In the genomic region with DNA sequence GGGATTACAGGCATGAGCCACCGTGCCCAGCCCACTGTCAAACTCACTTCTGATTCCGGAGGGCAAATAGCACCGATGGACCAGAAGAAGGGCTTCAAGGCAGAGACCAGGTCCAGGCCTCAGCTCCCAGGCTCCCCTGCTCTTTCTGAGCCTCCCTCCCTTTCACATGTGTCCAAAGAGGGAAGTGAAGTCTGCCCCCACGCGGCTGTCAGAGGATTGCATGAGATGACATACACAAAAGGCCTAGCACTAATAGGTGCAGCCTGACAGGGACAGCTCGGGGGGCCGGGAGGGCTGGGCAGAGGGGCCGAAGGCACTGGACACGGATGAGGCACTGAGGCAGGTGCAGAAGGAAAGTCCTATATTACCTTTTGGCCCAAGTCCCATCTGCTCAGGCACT, we compare ENCODE assay signal across 8 cellular contexts. TPM values are rescaled to one million over a fixed set of nuclear protein-coding genes. Genes with fewer than 3 reads are reported as not detected.
A peak's percentile ranks its signal among the peaks of the same experiment; 100 is the strongest.
DNase-seq lines count a peak whose midpoint lies in the region; ATAC-seq and TF ChIP-seq lines count a peak whose summit lies in the region.

No MANE protein-coding gene starts in this region.

- DNase-seq in AG10803 (ENCODE audit: low read depth) (peak; percentile 16), RWPE1 (ENCODE audit: low spot score) (peak; percentile 24), fibroblast of villous mesenchyme (ENCODE audit: low read depth) (no peak), upper lobe of right lung (peak; percentile 73)
- no peak for DNase-seq in stimulated activated naive CD4-positive, alpha-beta T cell treated with Interleukin-2 at 50 U/mL for 16 hours (lab: John Stamatoyannopoulos, UW)
- no peak for DNase-seq in natural killer cell treated with Interleukin-12 subunit alpha and Interleukin-12 subunit beta and Interleukin-15 and Interleukin-18, amount 100 ng/mL, for 72 hours (ENCODE audit: low spot score)

- H3K36me3 ChIP-seq in upper lobe of right lung, result peaks cover 12% of the 10 kb centered on the region

- H3K27ac Mint-ChIP-seq in natural killer cell treated with Interleukin-12 subunit alpha and Interleukin-12 subunit beta and Interleukin-15 and Interleukin-18, amount 100 ng/mL, for 72 hours, result no peak overlapping the region

- ATAC-seq in GM18868 (IDR thresholded peaks at IDR 0.05; ENCODE audit: unreplicated experiment), result peak; percentile 65
- ATAC-seq in upper lobe of right lung, result peak; percentile 80
- ATAC-seq in natural killer cell treated with Interleukin-12 subunit alpha and Interleukin-12 subunit beta and Interleukin-15 and Interleukin-18, amount 100 ng/mL, for 72 hours, result no peak
- ATAC-seq in GM21528 (IDR thresholded peaks at IDR 0.05; ENCODE audit: low FRiP score, unreplicated experiment), result no peak

- no peaks in the 10 kb centered on the region for H3K36me3 Mint-ChIP-seq in natural killer cell treated with Interleukin-12 subunit alpha and Interleukin-12 subunit beta and Interleukin-15 and Interleukin-18, amount 100 ng/mL, for 72 hours

- peaks cover 6% of the 10 kb centered on the region for H3K4me1 ChIP-seq in upper lobe of right lung

- H3K4me3 Mint-ChIP-seq in natural killer cell treated with Interleukin-12 subunit alpha and Interleukin-12 subunit beta and Interleukin-15 and Interleukin-18, amount 100 ng/mL, for 72 hours, result no peak overlapping the region

- H3K27ac ChIP-seq in RWPE1, result no peak overlapping the region
- H3K27ac ChIP-seq in upper lobe of right lung, result peak overlapping the region; percentile 37

- H3K9me3 ChIP-seq in upper lobe of right lung, result no peaks in the 10 kb centered on the region

- H3K4me3 ChIP-seq in AG10803 (ENCODE audit: low read length) (no peak overlapping the region), fibroblast of villous mesenchyme (ENCODE audit: low read depth, low read length) (no peak overlapping the region), upper lobe of right lung (no peak overlapping the region)

- intact Hi-C loops in upper lobe of right lung (cut with DNase I), result no loop called here

- no peaks in the 10 kb centered on the region for H3K4me1 Mint-ChIP-seq in natural killer cell treated with Interleukin-12 subunit alpha and Interleukin-12 subunit beta and Interleukin-15 and Interleukin-18, amount 100 ng/mL, for 72 hours (ENCODE audit: low read depth in 2 of 2)

- TF ChIP-seq CTCF in AG10803 (conservative IDR thresholded peaks at IDR 0.05; ENCODE audit: low read length) (peak; percentile 44), RWPE1 (conservative IDR thresholded peaks at IDR 0.05; ENCODE audit: low read depth) (no peak; the same call in 1 of the 2 replicates), fibroblast of villous mesenchyme (IDR thresholded peaks at IDR 0.05; ENCODE audit: insufficient read depth, low read depth, low read length) (peak; percentile 42), upper lobe of right lung (IDR thresholded peaks at IDR 0.05) (peak; percentile 29)

- no peaks in the 10 kb centered on the region for H3K27me3 Mint-ChIP-seq in natural killer cell treated with Interleukin-12 subunit alpha and Interleukin-12 subunit beta and Interleukin-15 and Interleukin-18, amount 100 ng/mL, for 72 hours

- POLR2A ChIA-PET in RWPE1 (lab: Yijun Ruan, JAX; ENCODE audit: low non-redundant PET), result no interaction called here

- CTCF ChIA-PET in RWPE1 (lab: Yijun Ruan, JAX), result interaction anchor here (0.7 to 1.8 kb wide), 4 partner anchors 21 to 103 kb away, joined by 4 to 5 read pairs (median 5); a partner anchor contains a TSS

- H3K9me3 Mint-ChIP-seq in natural killer cell treated with Interleukin-12 subunit alpha and Interleukin-12 subunit beta and Interleukin-15 and Interleukin-18, amount 100 ng/mL, for 72 hours, result no peaks in the 10 kb centered on the region

- H3K27me3 ChIP-seq in upper lobe of right lung, result no peaks in the 10 kb centered on the region

RNA-seq across cellular contexts. Expression of a gene that starts 16.1 kb away (rescaled TPM):
- total RNA-seq in fibroblast of villous mesenchyme (not detected in 2 replicates), upper lobe of right lung (357 TPM)
- 1 to 10 TPM; 1.4 to 4.9 TPM for total RNA-seq in natural killer cell treated with Interleukin-12 subunit alpha and Interleukin-12 subunit beta and Interleukin-15 and Interleukin-18, amount 100 ng/mL, for 72 hours

RNA-seq across cellular contexts. Expression of a gene that starts 29.6 kb away (rescaled TPM):
- total RNA-seq in fibroblast of villous mesenchyme, result not detected in 2 replicates
- total RNA-seq in upper lobe of right lung, result not detected
- not detected for total RNA-seq in natural killer cell treated with Interleukin-12 subunit alpha and Interleukin-12 subunit beta and Interleukin-15 and Interleukin-18, amount 100 ng/mL, for 72 hours

Comparison
In these comparisons a context has a peak if more than half of its experiments do, and no peak if none do; other contexts are left out.
1. DNase-seq: peak in AG10803 (single experiment), RWPE1 (single experiment) and upper lobe of right lung (single experiment); none in fibroblast of villous mesenchyme (single experiment), stimulated activated naive CD4-positive, alpha-beta T cell treated with Interleukin-2 at 50 U/mL for 16 hours (single experiment) and natural killer cell treated with Interleukin-12 subunit alpha and Interleukin-12 subunit beta and Interleukin-15 and Interleukin-18, amount 100 ng/mL, for 72 hours (single experiment).
2. ATAC-seq: peak in GM18868 (single experiment) and upper lobe of right lung (single experiment); none in natural killer cell treated with Interleukin-12 subunit alpha and Interleukin-12 subunit beta and Interleukin-15 and Interleukin-18, amount 100 ng/mL, for 72 hours (0 of 2) and GM21528 (single experiment).
3. RNA of a gene that starts 16.1 kb away (total RNA-seq): 357 TPM in upper lobe of right lung (single experiment); 1.4 to 4.9 TPM in natural killer cell treated with Interleukin-12 subunit alpha and Interleukin-12 subunit beta and Interleukin-15 and Interleukin-18, amount 100 ng/mL, for 72 hours and not detected in fibroblast of villous mesenchyme; every median in the first group is over 10 times any median in the second.